Comparison of ENCODE assay signal across 21 cellular contexts in the genomic region with DNA sequence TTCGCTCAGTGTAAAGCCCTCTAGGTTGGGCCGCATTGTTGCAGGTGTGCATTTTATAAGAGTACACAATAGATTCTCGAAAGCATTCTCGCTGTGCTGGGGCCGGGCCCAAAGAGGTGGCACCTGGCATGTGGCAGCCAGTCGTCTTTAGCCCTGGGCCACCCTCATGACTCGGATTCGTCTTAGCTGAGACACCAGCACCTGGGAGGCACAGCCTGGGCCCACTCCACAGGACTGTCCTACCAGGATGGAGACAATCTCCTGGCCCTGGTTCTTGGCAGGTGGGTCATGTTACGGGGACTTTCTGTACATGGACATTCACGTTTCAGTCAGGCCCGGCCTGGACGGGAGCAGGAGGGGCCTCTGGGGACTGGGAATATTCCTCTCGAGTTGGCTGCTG.
DNase-seq lines count a peak whose midpoint lies in the region; ATAC-seq and TF ChIP-seq lines count a peak whose summit lies in the region.
"Had no signal": no experiment of that assay in that cellular context is flagged by ENCODE, and none has a peak within 500 bp of the region (broad histone marks: within the 10 kb centered on the region; RNA-seq: fewer than 3 reads in every experiment).

No MANE protein-coding gene starts in this region.

- no peak overlapping the region for H3K18ac ChIP-seq in trophoblast cell (ENCODE audit: low read length)

- TF ChIP-seq CTCF in mammary epithelial cell (conservative IDR thresholded peaks at IDR 0.05 in 1 of 2, IDR thresholded peaks at IDR 0.05 in 1 of 2; ENCODE audit: extremely low read depth in 1 of 2, insufficient read depth in 1 of 2, low read depth in 1 of 2, low read length in 2 of 2) (no peak), breast epithelium (IDR thresholded peaks at IDR 0.05) (no peak), tibial nerve (IDR thresholded peaks at IDR 0.05) (no peak)

- H3K79me1 ChIP-seq in trophoblast cell (ENCODE audit: low read length): peaks cover 11% of the 10 kb centered on the region

- no peak overlapping the region for H3K4ac ChIP-seq in trophoblast cell (ENCODE audit: low read depth, low read length)

- no peak overlapping the region for H2BK5ac ChIP-seq in trophoblast cell (ENCODE audit: low read depth, low read length, poor library complexity)

- WGBS in mammary epithelial cell (ENCODE audit: low coverage, missing lambda C conversion rate): 78% methylated on average over 13 of the region's 13 CpGs
- 52 to 55% methylated on average over 13 of the region's 13 CpGs for WGBS in esophagus, 2 donors
- no CpG with 5 or more reads among the region's 13 CpGs for WGBS in trophoblast cell (ENCODE audit: extremely low coverage, insufficient coverage, insufficient read length)
- 89 to 90% methylated on average over 13 of the region's 13 CpGs for WGBS in tibial nerve, 2 donors

- peak overlapping the region; percentile 17 for H2BK12ac ChIP-seq in trophoblast cell (ENCODE audit: low read length)

- H4K12ac ChIP-seq in trophoblast cell (ENCODE audit: low read depth, low read length): no peak overlapping the region

- dilution Hi-C loops in mammary epithelial cell (cut with HindIII; ENCODE audit: low sequenced_read_pairs): no loop called here

- H3K9me3 ChIP-seq in mammary epithelial cell (replicated peaks; ENCODE audit: insufficient read depth, low read length) (no peaks in the 10 kb centered on the region), breast epithelium (no peaks in the 10 kb centered on the region), esophagus (ENCODE audit: control insufficient read depth in 2 of 2, insufficient read depth in 1 of 2, low read depth in 1 of 2, low read length in 1 of 2) (no peaks in the 10 kb centered on the region), trophoblast cell (ENCODE audit: insufficient read depth, low read depth, low read length) (peaks cover 2% of the 10 kb centered on the region), tibial nerve (no peaks in the 10 kb centered on the region)
- H3K9me3 ChIP-seq: BE2C, colonic mucosa, uterus had no signal

- ATAC-seq in natural killer cell treated with Interleukin-12 subunit alpha and Interleukin-12 subunit beta and Interleukin-15 and Interleukin-18, amount 100 ng/mL, for 72 hours: no peak
- ATAC-seq: natural killer cell had no signal

- H3K79me2 ChIP-seq in mammary epithelial cell (ENCODE audit: insufficient read depth, low read length) (no peaks in the 10 kb centered on the region), trophoblast cell (ENCODE audit: control insufficient read depth, insufficient read depth, low read length, poor library complexity) (no peaks in the 10 kb centered on the region)

- in situ Hi-C loops in mammary epithelial cell (cut with MboI; ENCODE audit: low sequenced_read_pairs in 2 of 2): no loop called here

- TF ChIP-seq POLR2A in breast epithelium (IDR thresholded peaks at IDR 0.05) (no peak), tibial nerve (IDR thresholded peaks at IDR 0.05) (no peak)

- no peaks in the 10 kb centered on the region for H3K27me3 Mint-ChIP-seq in natural killer cell treated with Interleukin-12 subunit alpha and Interleukin-12 subunit beta and Interleukin-15 and Interleukin-18, amount 100 ng/mL, for 72 hours
- H3K27me3 Mint-ChIP-seq: activated naive CD4-positive, alpha-beta T cell treated with anti-CD3 and anti-CD28 coated beads, Interleukin-2, amount 50 U/mL, for 24 hours had no signal

- H4K20me1 ChIP-seq in mammary epithelial cell (ENCODE audit: insufficient read depth, low read length): no peaks in the 10 kb centered on the region

- no peak overlapping the region for H3K27ac Mint-ChIP-seq in natural killer cell treated with Interleukin-12 subunit alpha and Interleukin-12 subunit beta and Interleukin-15 and Interleukin-18, amount 100 ng/mL, for 72 hours
- H3K27ac Mint-ChIP-seq: activated naive CD4-positive, alpha-beta T cell treated with anti-CD3 and anti-CD28 coated beads, Interleukin-2, amount 50 U/mL, for 24 hours; activated T-helper 1 cell treated with anti-CD3 and anti-CD28 coated beads, Interleukin-12 subunit alpha, Interleukin-12 subunit beta, Interleukin-2, Interleukin-4 antibody, amounts not matched to agents 30 ng/mL and 10 ng/mL and 1 ng/mL, durations not matched to agents 14 hours and 24 hours and 36 hours; mesothelial cell of epicardium; natural killer cell had no signal

- H3K36me3 Mint-ChIP-seq in natural killer cell treated with Interleukin-12 subunit alpha and Interleukin-12 subunit beta and Interleukin-15 and Interleukin-18, amount 100 ng/mL, for 72 hours: no peaks in the 10 kb centered on the region
- H3K36me3 Mint-ChIP-seq: natural killer cell had no signal

- H3K9ac ChIP-seq in mammary epithelial cell (ENCODE audit: insufficient read depth, low read length): no peak overlapping the region
- no peak overlapping the region for H3K9ac ChIP-seq in trophoblast cell (ENCODE audit: low read length)

- peaks cover 54% of the 10 kb centered on the region for H3K4me1 ChIP-seq in mammary epithelial cell (ENCODE audit: insufficient read depth, low read length)
- no peaks in the 10 kb centered on the region for H3K4me1 ChIP-seq in breast epithelium
- H3K4me1 ChIP-seq in esophagus (ENCODE audit: control insufficient read depth in 2 of 2, insufficient read depth in 2 of 2, low read length in 1 of 2): peaks cover 19 to 45% of the 10 kb centered on the region in 2 donors
- H3K4me1 ChIP-seq in trophoblast cell (ENCODE audit: control insufficient read depth in 1 of 2, insufficient read depth in 2 of 2, low read length in 2 of 2): peaks cover 24 to 28% of the 10 kb centered on the region in 2 experiments
- H3K4me1 ChIP-seq in tibial nerve: peaks cover 0 to 100% (median 50%) of the 10 kb centered on the region in 4 donors
- H3K4me1 ChIP-seq: colonic mucosa had no signal

- H3K4me3 Mint-ChIP-seq in natural killer cell treated with Interleukin-12 subunit alpha and Interleukin-12 subunit beta and Interleukin-15 and Interleukin-18, amount 100 ng/mL, for 72 hours: no peak overlapping the region
- H3K4me3 Mint-ChIP-seq: activated naive CD4-positive, alpha-beta T cell treated with anti-CD3 and anti-CD28 coated beads, Interleukin-2, amount 50 U/mL, for 24 hours; activated T-helper 1 cell treated with anti-CD3 and anti-CD28 coated beads, Interleukin-12 subunit alpha, Interleukin-12 subunit beta, Interleukin-2, Interleukin-4 antibody, amounts not matched to agents 30 ng/mL and 10 ng/mL and 1 ng/mL, durations not matched to agents 14 hours and 24 hours and 36 hours; mesothelial cell of epicardium; natural killer cell had no signal

- H3K23ac ChIP-seq in trophoblast cell (ENCODE audit: low read length): no peak overlapping the region

- H3K27ac ChIP-seq in mammary epithelial cell (ENCODE audit: insufficient read depth, low read depth, low read length) (peak overlapping the region; percentile 45), breast epithelium (no peak overlapping the region), esophagus (ENCODE audit: low read depth in 2 of 2, low read length in 1 of 2) (peak overlapping the region; percentile 94), trophoblast cell (ENCODE audit: low read depth, low read length) (no peak overlapping the region), tibial nerve (peak overlapping the region; percentile 66 to 94 (median 78))
- H3K27ac ChIP-seq: colonic mucosa had no signal

- H3K36me3 ChIP-seq in mammary epithelial cell (ENCODE audit: insufficient read depth, low read length) (peaks cover 3% of the 10 kb centered on the region), breast epithelium (no peaks in the 10 kb centered on the region), esophagus (ENCODE audit: control insufficient read depth in 2 of 2, insufficient read depth in 2 of 2, low read length in 1 of 2) (peaks cover 0 to 12% of the 10 kb centered on the region in 2 donors), trophoblast cell (ENCODE audit: control insufficient read depth in 1 of 2, insufficient read depth in 2 of 2, low read length in 2 of 2) (peaks cover 19 to 21% of the 10 kb centered on the region in 2 experiments), tibial nerve (peaks cover 0 to 28% (median 0%) of the 10 kb centered on the region in 3 donors)
- H3K36me3 ChIP-seq: colonic mucosa, uterus had no signal

- no peak for TF ChIP-seq EP300 in tibial nerve (IDR thresholded peaks at IDR 0.05)

- H3K27me3 ChIP-seq in mammary epithelial cell (ENCODE audit: insufficient read depth, low read length): no peaks in the 10 kb centered on the region
- H3K27me3 ChIP-seq in breast epithelium: no peaks in the 10 kb centered on the region
- no peaks in the 10 kb centered on the region for H3K27me3 ChIP-seq in esophagus (ENCODE audit: control insufficient read depth in 1 of 2, insufficient read depth in 2 of 2, low read length in 2 of 2)
- H3K27me3 ChIP-seq in trophoblast cell (ENCODE audit: insufficient read depth, low read length): no peaks in the 10 kb centered on the region
- no peaks in the 10 kb centered on the region for H3K27me3 ChIP-seq in tibial nerve
- H3K27me3 ChIP-seq: BE2C, colonic mucosa, uterus had no signal

- CTCF ChIA-PET in mammary epithelial cell (lab: Charles Lee; ENCODE audit: low non-redundant PET): no interaction called here

- H3K9me3 Mint-ChIP-seq in natural killer cell treated with Interleukin-12 subunit alpha and Interleukin-12 subunit beta and Interleukin-15 and Interleukin-18, amount 100 ng/mL, for 72 hours: no peaks in the 10 kb centered on the region
- H3K9me3 Mint-ChIP-seq: activated naive CD4-positive, alpha-beta T cell treated with anti-CD3 and anti-CD28 coated beads, Interleukin-2, amount 50 U/mL, for 24 hours; activated T-helper 1 cell treated with anti-CD3 and anti-CD28 coated beads, Interleukin-12 subunit alpha, Interleukin-12 subunit beta, Interleukin-2, Interleukin-4 antibody, amounts not matched to agents 30 ng/mL and 10 ng/mL and 1 ng/mL, durations not matched to agents 14 hours and 24 hours and 36 hours; mesothelial cell of epicardium; natural killer cell had no signal

- intact Hi-C loops in mammary epithelial cell (cut with micrococcal nuclease): loop anchor here (5.0 to 10.0 kb wide), 2 partner anchors 98 to 160 kb away; no protein-coding TSS in a partner anchor
- intact Hi-C loops in breast epithelium (cut with DNase I; ENCODE audit: low total_unique reads): no loop called here

- H3K4me2 ChIP-seq in mammary epithelial cell (ENCODE audit: insufficient read depth, low read depth, low read length): no peak overlapping the region
- no peak overlapping the region for H3K4me2 ChIP-seq in trophoblast cell (ENCODE audit: low read length)

- peak overlapping the region; percentile 30 for H2BK120ac ChIP-seq in trophoblast cell (ENCODE audit: insufficient read depth, low read length, poor library complexity)

- H3K14ac ChIP-seq in trophoblast cell (ENCODE audit: low read length): no peak overlapping the region

- no peak overlapping the region for H4K8ac ChIP-seq in trophoblast cell (ENCODE audit: low read depth, low read length)

- DNase-seq in mammary epithelial cell (no peak), breast epithelium (ENCODE audit: low spot score in 2 of 2) (no peak), trophoblast cell (no peak), tibial nerve (ENCODE audit: low spot score in 2 of 2) (no peak), RPMI8226 (no peak), NCI-H1436 treated with DMSO at 0.1 percent for 48 hours (lab: John Stamatoyannopoulos, UW) (no peak)
- DNase-seq in natural killer cell treated with Interleukin-12 subunit alpha and Interleukin-12 subunit beta and Interleukin-15 and Interleukin-18, amount 100 ng/mL, for 72 hours (ENCODE audit: low spot score): no peak
- DNase-seq: activated CD4-positive, alpha-beta T cell treated with anti-CD3 and anti-CD28 coated beads for 1 hour; BE2C; colonic mucosa; left colon; natural killer cell; NCI-H1092; NCI-H2029; stimulated activated CD4-positive, alpha-beta T cell treated with anti-CD3 and anti-CD28 coated beads, Interleukin-2, amount 100 ng/mL, for 48 hours; stimulated activated naive CD4-positive, alpha-beta T cell treated with Interleukin-2 at 50 U/mL for 16 hours; uterus had no signal

- no peaks in the 10 kb centered on the region for H3K4me1 Mint-ChIP-seq in natural killer cell treated with Interleukin-12 subunit alpha and Interleukin-12 subunit beta and Interleukin-15 and Interleukin-18, amount 100 ng/mL, for 72 hours (ENCODE audit: low read depth in 2 of 2)
- H3K4me1 Mint-ChIP-seq: activated naive CD4-positive, alpha-beta T cell treated with anti-CD3 and anti-CD28 coated beads, Interleukin-2, amount 50 U/mL, for 24 hours; natural killer cell had no signal

- no peak overlapping the region for H2AFZ ChIP-seq in mammary epithelial cell (ENCODE audit: low read depth, low read length)
- H2AFZ ChIP-seq in trophoblast cell (ENCODE audit: insufficient read depth, low read length, poor library complexity): no peak overlapping the region

- no TSS peak for BruUV-seq in mammary epithelial cell (replicated peaks; lab: Mats Ljungman, UMichigan)

- H3K4me3 ChIP-seq in mammary epithelial cell (replicated peaks in 1 of 3; ENCODE audit: insufficient read depth in 1 of 3, low read depth in 2 of 3, low read length in 3 of 3) (no peak overlapping the region), breast epithelium (no peak overlapping the region), esophagus (ENCODE audit: low read depth in 1 of 2, low read length in 2 of 2) (no peak overlapping the region), trophoblast cell (ENCODE audit: low read depth, low read length) (no peak overlapping the region), tibial nerve (no peak overlapping the region)
- H3K4me3 ChIP-seq: colonic mucosa, uterus had no signal

- H2AK5ac ChIP-seq in trophoblast cell (ENCODE audit: low read length): peak overlapping the region; percentile 35

- H4K91ac ChIP-seq in trophoblast cell (ENCODE audit: low read depth, low read length): peak overlapping the region; percentile 53

Comparison
In these comparisons a context has a peak if more than half of its experiments do, and no peak if none do; other contexts are left out.
1. H3K27ac ChIP-seq: peak in mammary epithelial cell (single experiment), esophagus (2 of 2) and tibial nerve (4 of 4); none in breast epithelium (0 of 2) and trophoblast cell (single experiment).